ENCODE assay signal across 1 cellular context in the genomic region with DNA sequence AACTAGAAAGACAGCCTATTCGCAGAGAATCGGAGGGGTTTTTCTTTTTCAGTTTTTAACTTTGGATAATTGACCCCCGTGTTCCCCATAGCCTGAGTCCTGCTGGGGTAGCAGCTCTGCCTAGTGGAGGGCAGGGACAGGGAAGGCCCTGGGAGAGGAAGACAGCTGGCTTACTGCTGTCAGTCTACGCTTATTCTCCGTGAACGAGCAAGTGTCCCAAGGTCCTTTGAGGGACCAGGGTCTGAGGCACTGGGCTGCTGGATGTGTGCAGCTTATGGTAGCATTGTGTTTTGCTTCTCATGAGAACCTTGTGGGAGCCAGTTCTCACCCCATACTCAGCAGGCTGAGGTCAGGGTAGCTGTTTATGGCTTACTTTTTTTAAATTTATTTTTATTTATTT.
TF ChIP-seq lines count a peak whose summit lies in the region.

No MANE protein-coding gene starts in this region.

TF ChIP-seq in WTC11, 78 proteins besides CTCF, POLR2A, EP300 and RAD21 (continued from another document):
- TF ChIP-seq GRHL2 (CRISPR knock-in tag; IDR thresholded peaks at IDR 0.05; ENCODE audit: insufficient replicate concordance, severe bottlenecking) = no peak
- no peak for TF ChIP-seq ZNF396 (CRISPR knock-in tag; IDR thresholded peaks at IDR 0.05; ENCODE audit: borderline replicate concordance)
- TF ChIP-seq, protein P1, sequence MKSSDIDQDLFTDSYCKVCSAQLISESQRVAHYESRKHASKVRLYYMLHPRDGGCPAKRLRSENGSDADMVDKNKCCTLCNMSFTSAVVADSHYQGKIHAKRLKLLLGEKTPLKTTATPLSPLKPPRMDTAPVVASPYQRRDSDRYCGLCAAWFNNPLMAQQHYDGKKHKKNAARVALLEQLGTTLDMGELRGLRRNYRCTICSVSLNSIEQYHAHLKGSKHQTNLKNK (CRISPR knock-in tag; IDR thresholded peaks at IDR 0.05) = no peak
- TF ChIP-seq JUN (CRISPR knock-in tag; IDR thresholded peaks at IDR 0.05) = no peak
